Comparison of ENCODE assay signal across 8 cellular contexts in genomic region chr13:76980075-76980718, GRCh38. TPM values are rescaled to one million over a fixed set of nuclear protein-coding genes. Genes with fewer than 3 reads are reported as not detected.
A peak's percentile ranks its signal among the peaks of the same experiment; 100 is the strongest.
DNase-seq lines count a peak whose midpoint lies in the region; ATAC-seq and TF ChIP-seq lines count a peak whose summit lies in the region.

No MANE protein-coding gene starts in this region.

- H3K36me3 ChIP-seq in upper lobe of left lung, result no peaks in the 10 kb centered on the region

- no peak overlapping the region for H3K27ac ChIP-seq in upper lobe of left lung

- H3K9me3 Mint-ChIP-seq in Calu3 (ENCODE audit: low read depth, unreplicated experiment), result no peaks in the 10 kb centered on the region

- CTCF ChIA-PET in Calu3 (lab: Charles Lee), result interaction anchor here (1.4 kb wide), 1 partner anchor 10 kb away, joined by 3 read pairs; no protein-coding TSS in a partner anchor

- no peak overlapping the region for H3K27ac Mint-ChIP-seq in Calu3 (ENCODE audit: unreplicated experiment)

- no TSS peak for BruUV-seq in Calu3 (replicated peaks; lab: Mats Ljungman, UMichigan)

- TF ChIP-seq EP300 in upper lobe of left lung (IDR thresholded peaks at IDR 0.05), result no peak

- H3K4me1 ChIP-seq in upper lobe of left lung, result peaks cover 5 to 10% (median 7%) of the 10 kb centered on the region in 4 donors

- ATAC-seq in GM21360 (IDR thresholded peaks at IDR 0.05; ENCODE audit: unreplicated experiment) (peak; percentile 100), upper lobe of left lung (ENCODE audit: low FRiP score in 2 of 2) (peak; percentile 92 to 97)

- 4 to 6% methylated on average over 25 to 34 of the region's 34 CpGs for WGBS in upper lobe of left lung, 2 donors

- TF ChIP-seq POLR2A in upper lobe of left lung (IDR thresholded peaks at IDR 0.05), result no peak

- no peaks in the 10 kb centered on the region for H3K27me3 Mint-ChIP-seq in Calu3 (ENCODE audit: unreplicated experiment)

- peak overlapping the region in 3 of 4 donors; percentile 12 to 36 (median 35) for H3K4me3 ChIP-seq in upper lobe of left lung

- no peaks in the 10 kb centered on the region for H3K36me3 Mint-ChIP-seq in Calu3 (ENCODE audit: insufficient read depth, unreplicated experiment)

- H3K9me3 ChIP-seq in upper lobe of left lung, result no peaks in the 10 kb centered on the region

- TF ChIP-seq CTCF in Calu3 (IDR thresholded peaks at IDR 0.05; ENCODE audit: unreplicated experiment) (peak; percentile 49), upper lobe of left lung (IDR thresholded peaks at IDR 0.05) (peak; percentile 86 to 97 (median 87))

- DNase-seq in Calu3 (peak; percentile 74), HK-2 (ENCODE audit: unreplicated experiment) (peak; percentile 75), SHP77 (lab: John Stamatoyannopoulos, UW) (peak; percentile 57 to 58), glomerular visceral epithelial cell (ENCODE audit: extremely low spot score) (peak; percentile 67), posterior cingulate gyrus (peak; percentile 66 to 97 (median 81)), upper lobe of left lung (peak; percentile 82 to 98)
- DNase-seq in activated gamma-delta T cell treated with anti-CD3 and anti-CD28 coated beads, Interleukin-2, amount 50 U/mL, for 16 hours (ENCODE audit: low read depth), result peak; percentile 81

- H3K27me3 ChIP-seq in upper lobe of left lung, result no peaks in the 10 kb centered on the region

- H3K4me3 Mint-ChIP-seq in Calu3 (ENCODE audit: low read depth, unreplicated experiment), result no peak overlapping the region

- intact Hi-C loops in Calu3 (cut with micrococcal nuclease; ENCODE audit: unreplicated experiment) (loop anchor here (5.0 kb wide), 1 partner anchor 78 kb away; no protein-coding TSS in a partner anchor), posterior cingulate gyrus (cut with DNase I) (no loop called here)

- H3K4me1 Mint-ChIP-seq in Calu3 (ENCODE audit: low read depth, unreplicated experiment), result no peaks in the 10 kb centered on the region

RNA-seq across cellular contexts. Expression of gene CLN5, which starts 11.7 kb away (rescaled TPM):
- 7.3 and 10.7 TPM in 2 replicates for total RNA-seq in Calu3 (2022)
- 10 to 100 TPM; 13.0 to 39.5 (median 25.8) TPM for total RNA-seq in upper lobe of left lung

RNA-seq across cellular contexts. Expression of gene ACOD1, which starts 31.9 kb away (rescaled TPM):
- total RNA-seq in Calu3 (2022) (not detected in 2 replicates), upper lobe of left lung (not detected)

RNA-seq across cellular contexts. Expression of gene FBXL3, which starts 46.8 kb away (rescaled TPM):
- total RNA-seq in Calu3 (2022) (8.8 and 10.9 TPM in 2 replicates), upper lobe of left lung (10 to 100 TPM; 37.7 to 94.9 (median 53.8) TPM)
